Comparison of ENCODE assay signal across 8 cellular contexts in the genomic region with DNA sequence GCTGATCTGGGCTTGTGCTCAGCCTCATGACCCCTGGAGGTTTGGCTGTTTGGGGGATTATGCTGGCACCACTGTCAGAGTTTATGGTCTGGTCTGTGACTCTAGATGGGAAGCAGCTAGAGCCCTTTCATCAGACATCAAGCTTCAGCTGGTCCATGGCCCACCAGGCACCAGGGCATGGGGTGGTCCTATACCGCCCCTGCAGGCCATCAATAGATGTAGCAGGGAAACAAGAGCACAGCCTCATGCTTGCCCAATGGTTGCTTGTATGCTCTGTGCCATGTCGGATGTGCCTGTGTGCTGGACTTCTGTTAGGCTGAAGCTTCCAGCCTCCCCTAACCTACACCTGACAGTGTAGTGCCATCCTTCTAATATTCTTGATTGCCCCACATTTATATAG.
DNase-seq lines count a peak whose midpoint lies in the region; ATAC-seq and TF ChIP-seq lines count a peak whose summit lies in the region.

No MANE protein-coding gene starts in this region.

- peak; percentile 63 for ATAC-seq in GM18868 (IDR thresholded peaks at IDR 0.05; ENCODE audit: unreplicated experiment)
- ATAC-seq in GM21360 (IDR thresholded peaks at IDR 0.05; ENCODE audit: unreplicated experiment), result no peak

- TF ChIP-seq CTCF in 22Rv1 (IDR thresholded peaks at IDR 0.05), result peak; percentile 89
- TF ChIP-seq CTCF in epithelial cell of esophagus (IDR thresholded peaks at IDR 0.05; ENCODE audit: insufficient read depth, low read depth, low read length, missing control alignments), result peak; percentile 31

- no peak overlapping the region for H3K27ac ChIP-seq in 22Rv1

- no peak overlapping the region for H3K4me3 ChIP-seq in epithelial cell of esophagus (ENCODE audit: low read length)

- DNase-seq in NAMALWA (ENCODE audit: low spot score), result peak; percentile 51
- DNase-seq in epithelial cell of esophagus (ENCODE audit: low read depth), result no peak
- no peak for DNase-seq in NCI-H1436 treated with DMSO at 0.1 percent for 48 hours (lab: John Stamatoyannopoulos, UW)
- DNase-seq in T-helper 2 cell, result no peak
- no peak for DNase-seq in retina
